6 cellular contexts compared by ENCODE assay signal in genomic region chr3:184320099-184320445, GRCh38. TPM values are rescaled to one million over a fixed set of nuclear protein-coding genes. Genes with fewer than 3 reads are reported as not detected.
A peak's percentile ranks its signal among the peaks of the same experiment; 100 is the strongest.
DNase-seq lines count a peak whose midpoint lies in the region; ATAC-seq and TF ChIP-seq lines count a peak whose summit lies in the region.

No MANE protein-coding gene starts in this region.

- no peak for ATAC-seq in HG02623 (IDR thresholded peaks at IDR 0.05; ENCODE audit: unreplicated experiment)

- DNase-seq in GM13977 (ENCODE audit: low spot score): peak; percentile 28
- peak; percentile 58 to 64 for DNase-seq in SJCRH30
- DNase-seq in epithelial cell of proximal tubule (ENCODE audit: low read depth): no peak
- peak; percentile 81 for DNase-seq in retinal pigment epithelial cell (ENCODE audit: low read depth)
- no peak for DNase-seq in WERI-Rb-1

- H3K27me3 ChIP-seq in SJCRH30: no peaks in the 10 kb centered on the region
- H3K27me3 ChIP-seq in WERI-Rb-1 (ENCODE audit: insufficient read depth, low read depth, severe bottlenecking): no peaks in the 10 kb centered on the region

- H3K9me3 ChIP-seq in SJCRH30 (replicated peaks) (no peaks in the 10 kb centered on the region), WERI-Rb-1 (ENCODE audit: severe bottlenecking) (no peaks in the 10 kb centered on the region)

- H3K4me3 ChIP-seq in SJCRH30: no peak overlapping the region
- peak overlapping the region; percentile 34 for H3K4me3 ChIP-seq in epithelial cell of proximal tubule (ENCODE audit: low read depth, low read length)
- peak overlapping the region; percentile 17 for H3K4me3 ChIP-seq in retinal pigment epithelial cell (ENCODE audit: low read length)
- H3K4me3 ChIP-seq in WERI-Rb-1 (ENCODE audit: low read depth, low read length): no peak overlapping the region

- in situ Hi-C loops in GM13977 (cut with MboI; ENCODE audit: low pct_unique_long_range_greater_than_20kb, low sequenced_read_pairs, unreplicated experiment): no loop called here

- peaks cover 90% of the 10 kb centered on the region for H3K36me3 ChIP-seq in SJCRH30
- peaks cover 91% of the 10 kb centered on the region for H3K36me3 ChIP-seq in WERI-Rb-1

- H3K27ac ChIP-seq in SJCRH30 (no peak overlapping the region), WERI-Rb-1 (no peak overlapping the region)

- TF ChIP-seq CTCF in GM13977 (IDR thresholded peaks at IDR 0.05; ENCODE audit: extremely low read depth, insufficient read depth, missing control alignments) (no peak), epithelial cell of proximal tubule (conservative IDR thresholded peaks at IDR 0.05; ENCODE audit: low read depth, low read length) (no peak), retinal pigment epithelial cell (conservative IDR thresholded peaks at IDR 0.05; ENCODE audit: low read depth, low read length) (no peak), WERI-Rb-1 (IDR thresholded peaks at IDR 0.05; ENCODE audit: low read depth, low read length) (no peak)

- H3K4me1 ChIP-seq in SJCRH30: no peaks in the 10 kb centered on the region; the same call in 1 of the 2 replicates

RNA-seq across cellular contexts. Expression of gene EIF4G1, which starts 5.7 kb away (rescaled TPM):
- 304 and 312 TPM in 2 replicates for total RNA-seq in SJCRH30 (2014; rRNA removed; shearing (Covaris generic))
- total RNA-seq in epithelial cell of proximal tubule: 313 and 519 TPM in 2 replicates

RNA-seq across cellular contexts. Expression of gene FAM131A, which starts 17.3 kb away (rescaled TPM):
- total RNA-seq in SJCRH30 (2014; rRNA removed; shearing (Covaris generic)): 4.8 and 5.9 TPM in 2 replicates
- 21.3 and 22.7 TPM in 2 replicates for total RNA-seq in epithelial cell of proximal tubule

RNA-seq across cellular contexts. Expression of gene PSMD2, which starts 21.0 kb away (rescaled TPM):
- total RNA-seq in SJCRH30 (2014; rRNA removed; shearing (Covaris generic)): 302 TPM in 2 replicates
- total RNA-seq in epithelial cell of proximal tubule: 506 and 1,067 TPM in 2 replicates

RNA-seq across cellular contexts. Expression of gene CLCN2, which starts 41.3 kb away (rescaled TPM):
- total RNA-seq in SJCRH30 (2014; rRNA removed; shearing (Covaris generic)): 4.1 and 5.5 TPM in 2 replicates
- 4.2 and 5.2 TPM in 2 replicates for total RNA-seq in epithelial cell of proximal tubule

RNA-seq across cellular contexts. Expression of gene POLR2H, which starts 41.4 kb away (rescaled TPM):
- 86.8 and 91.6 TPM in 2 replicates for total RNA-seq in SJCRH30 (2014; rRNA removed; shearing (Covaris generic))
- 123 and 182 TPM in 2 replicates for total RNA-seq in epithelial cell of proximal tubule

Comparison
In these comparisons a context has a peak if more than half of its experiments do, and no peak if none do; other contexts are left out.
1. DNase-seq: peak in GM13977 (single experiment), SJCRH30 (2 of 2) and retinal pigment epithelial cell (single experiment); none in epithelial cell of proximal tubule (single experiment) and WERI-Rb-1 (single experiment).
2. H3K4me3 ChIP-seq: peak in epithelial cell of proximal tubule (single experiment) and retinal pigment epithelial cell (single experiment); none in SJCRH30 (single experiment) and WERI-Rb-1 (single experiment).